Comparison of ENCODE assay signal across 10 cellular contexts in genomic region chr10:30445716-30446115, GRCh38. TPM values are rescaled to one million over a fixed set of nuclear protein-coding genes. Genes with fewer than 3 reads are reported as not detected.
A peak's percentile ranks its signal among the peaks of the same experiment; 100 is the strongest.
DNase-seq lines count a peak whose midpoint lies in the region; ATAC-seq and TF ChIP-seq lines count a peak whose summit lies in the region.
"Had no signal": no experiment of that assay in that cellular context is flagged by ENCODE, and none has a peak within 500 bp of the region (broad histone marks: within the 10 kb centered on the region; RNA-seq: fewer than 3 reads in every experiment).

No MANE protein-coding gene starts in this region.

- no peaks in the 10 kb centered on the region for H3K9me3 ChIP-seq in HCT116 (ENCODE audit: control insufficient read depth in 1 of 2, insufficient read depth in 1 of 2, low read depth in 1 of 2, low read length in 2 of 2)
- H3K9me3 ChIP-seq in mammary epithelial cell (replicated peaks; ENCODE audit: insufficient read depth, low read length): no peaks in the 10 kb centered on the region
- no peaks in the 10 kb centered on the region for H3K9me3 ChIP-seq in left lung
- H3K9me3 ChIP-seq in transverse colon: no peaks in the 10 kb centered on the region

- H3K36me3 ChIP-seq in HCT116 (ENCODE audit: control insufficient read depth in 1 of 2, insufficient read depth in 2 of 2, low read length in 2 of 2) (no peaks in the 10 kb centered on the region; a peak in 1 of 4 replicates), mammary epithelial cell (ENCODE audit: insufficient read depth, low read length) (no peaks in the 10 kb centered on the region), left lung (peaks cover 0 to 87% of the 10 kb centered on the region in 2 donors), transverse colon (peaks cover 0 to 30% (median 8%) of the 10 kb centered on the region in 4 donors)

- POLR2A ChIA-PET in HCT116 (lab: Charles Lee): no interaction called here

- BruUV-seq in HCT116 (replicated peaks; lab: Mats Ljungman, UMichigan) (no TSS peak), mammary epithelial cell (replicated peaks; lab: Mats Ljungman, UMichigan) (no TSS peak)

- dilution Hi-C loops in mammary epithelial cell (cut with HindIII; ENCODE audit: low sequenced_read_pairs): no loop called here

- ATAC-seq in HCT116: no peak
- peak; percentile 50 for ATAC-seq in left lung
- ATAC-seq in GM18870 (IDR thresholded peaks at IDR 0.05; ENCODE audit: unreplicated experiment): no peak
- ATAC-seq: HepG2 had no signal

- H3K4me2 ChIP-seq in HCT116 (ENCODE audit: low read length) (peak overlapping the region; percentile 4; the same call in 1 of the 2 replicates), mammary epithelial cell (ENCODE audit: insufficient read depth, low read depth, low read length) (no peak overlapping the region)

- no peaks in the 10 kb centered on the region for H3K9me2 ChIP-seq in HCT116 (ENCODE audit: insufficient read depth)

- intact Hi-C loops in HCT116 (cut with micrococcal nuclease) (no loop called here), mammary epithelial cell (cut with micrococcal nuclease) (no loop called here), left lung (cut with DNase I) (no loop called here), transverse colon (cut with DNase I; ENCODE audit: low total_unique reads) (no loop called here)

- CTCF ChIA-PET in HCT116 (lab: Charles Lee) (no interaction called here), mammary epithelial cell (lab: Charles Lee; ENCODE audit: low non-redundant PET) (no interaction called here)

- peaks cover 23 to 34% of the 10 kb centered on the region in 2 experiments for H3K4me1 ChIP-seq in HCT116 (ENCODE audit: control insufficient read depth in 1 of 2, insufficient read depth in 2 of 2, low read length in 2 of 2)
- H3K4me1 ChIP-seq in mammary epithelial cell (ENCODE audit: insufficient read depth, low read length): peaks cover 12% of the 10 kb centered on the region
- H3K4me1 ChIP-seq in left lung: peaks cover 9 to 95% of the 10 kb centered on the region in 2 donors
- peaks cover 0 to 16% (median 5%) of the 10 kb centered on the region in 4 donors for H3K4me1 ChIP-seq in transverse colon

- TF ChIP-seq RAD21 in HCT116 (IDR thresholded peaks at IDR 0.05; ENCODE audit: low read depth): no peak

- H3K27ac ChIP-seq in HCT116 (ENCODE audit: low read depth, low read length): no peak overlapping the region
- H3K27ac ChIP-seq in mammary epithelial cell (ENCODE audit: insufficient read depth, low read depth, low read length): no peak overlapping the region
- peak overlapping the region; percentile 34 to 68 for H3K27ac ChIP-seq in left lung
- peak overlapping the region; percentile 15 to 51 (median 41) for H3K27ac ChIP-seq in transverse colon

- WGBS in mammary epithelial cell (ENCODE audit: low coverage, missing lambda C conversion rate): 83% methylated on average over 2 of the region's 2 CpGs
- WGBS in transverse colon (ENCODE audit: low coverage in 1 of 2), 2 donors: 30 to 52% methylated on average over 2 of the region's 2 CpGs

- no peak for DNase-seq in HCT116 (ENCODE audit: low read depth, low spot score)
- DNase-seq in mammary epithelial cell: peak; percentile 40
- no peak for DNase-seq in left lung
- DNase-seq in transverse colon: no peak
- DNase-seq in C1 segment of cervical spinal cord (lab: John Stamatoyannopoulos, UW): no peak
- no peak for DNase-seq in DMS153 treated with DMSO at 0.1 percent for 48 hours (lab: John Stamatoyannopoulos, UW; ENCODE audit: unreplicated experiment)
- DNase-seq: cerebellar nuclear complex, head of caudate nucleus had no signal

- TF ChIP-seq POLR2A in HCT116 (IDR thresholded peaks at IDR 0.05; ENCODE audit: borderline replicate concordance, extremely low read depth, insufficient read depth, insufficient read length): no peak
- TF ChIP-seq POLR2A in transverse colon (IDR thresholded peaks at IDR 0.05): no peak

- H3K27me3 ChIP-seq in HCT116 (ENCODE audit: insufficient read depth, low read length): no peaks in the 10 kb centered on the region
- H3K27me3 ChIP-seq in mammary epithelial cell (ENCODE audit: insufficient read depth, low read length): no peaks in the 10 kb centered on the region
- no peaks in the 10 kb centered on the region for H3K27me3 ChIP-seq in left lung
- no peaks in the 10 kb centered on the region for H3K27me3 ChIP-seq in transverse colon

- RAD21 ChIA-PET in HCT116 (lab: Charles Lee; ENCODE audit: low non-redundant PET in 1 of 2, low total read pairs in 2 of 2, uncharacterized antibody in 2 of 2, unreplicated experiment in 2 of 2): no interaction called here

- in situ Hi-C loops in mammary epithelial cell (cut with MboI; ENCODE audit: low sequenced_read_pairs in 2 of 2): no loop called here
- in situ Hi-C loops in transverse colon (cut with MboI; ENCODE audit: low pct_ligation_motif_present in 1 of 4, low pct_unique_long_range_greater_than_20kb in 1 of 4, low sequenced_read_pairs in 3 of 4): no loop called here

- H2AFZ ChIP-seq in HCT116 (ENCODE audit: low read depth, low read length, poor library complexity, severe bottlenecking) (no peak overlapping the region), mammary epithelial cell (ENCODE audit: low read depth, low read length) (no peak overlapping the region)

- H3K4me3 ChIP-seq in HCT116 (replicated peaks in 1 of 2; ENCODE audit: low read depth in 1 of 2, low read length in 2 of 2): no peak overlapping the region
- H3K4me3 ChIP-seq in mammary epithelial cell (replicated peaks in 1 of 3; ENCODE audit: insufficient read depth in 1 of 3, low read depth in 2 of 3, low read length in 3 of 3): no peak overlapping the region
- H3K4me3 ChIP-seq in left lung: no peak overlapping the region
- no peak overlapping the region for H3K4me3 ChIP-seq in transverse colon

- TF ChIP-seq EP300 in transverse colon (IDR thresholded peaks at IDR 0.05; ENCODE audit: low read depth): no peak

- no peaks in the 10 kb centered on the region for H4K20me1 ChIP-seq in HCT116 (ENCODE audit: insufficient read depth)
- no peaks in the 10 kb centered on the region for H4K20me1 ChIP-seq in mammary epithelial cell (ENCODE audit: insufficient read depth, low read length)

- TF ChIP-seq CTCF in HCT116 (IDR thresholded peaks at IDR 0.05 in 2 of 3, conservative IDR thresholded peaks at IDR 0.05 in 1 of 3; ENCODE audit: borderline replicate concordance in 1 of 3, insufficient read depth in 1 of 3, low read depth in 2 of 3, low read length in 2 of 3) (no peak), mammary epithelial cell (conservative IDR thresholded peaks at IDR 0.05 in 1 of 2, IDR thresholded peaks at IDR 0.05 in 1 of 2; ENCODE audit: extremely low read depth in 1 of 2, insufficient read depth in 1 of 2, low read depth in 1 of 2, low read length in 2 of 2) (no peak), left lung (IDR thresholded peaks at IDR 0.05) (no peak), transverse colon (IDR thresholded peaks at IDR 0.05) (no peak)

- H3K79me2 ChIP-seq in HCT116 (ENCODE audit: insufficient read depth, low read length): no peaks in the 10 kb centered on the region
- no peaks in the 10 kb centered on the region for H3K79me2 ChIP-seq in mammary epithelial cell (ENCODE audit: insufficient read depth, low read length)

- no peak overlapping the region for H3K9ac ChIP-seq in HCT116 (ENCODE audit: low read length)
- no peak overlapping the region for H3K9ac ChIP-seq in mammary epithelial cell (ENCODE audit: insufficient read depth, low read length)

TF ChIP-seq in HCT116, 20 proteins besides CTCF, POLR2A, EP300 and RAD21 (continues in another document):
- TF ChIP-seq EZH2phosphoT487 (IDR thresholded peaks at IDR 0.05; ENCODE audit: borderline replicate concordance) (no peak), SP1 (IDR thresholded peaks at IDR 0.05; ENCODE audit: low read depth) (no peak), REST (IDR thresholded peaks at IDR 0.05; ENCODE audit: low read depth) (no peak), POLR2AphosphoS5 (IDR thresholded peaks at IDR 0.05; ENCODE audit: low read depth, low read length) (no peak), MAX (IDR thresholded peaks at IDR 0.05) (no peak), ATF3 (IDR thresholded peaks at IDR 0.05) (no peak), SRF (IDR thresholded peaks at IDR 0.05; ENCODE audit: low read depth) (no peak), SIN3A (IDR thresholded peaks at IDR 0.05; ENCODE audit: low read depth) (no peak), CBX3 (IDR thresholded peaks at IDR 0.05; ENCODE audit: low read depth) (no peak)

RNA-seq across cellular contexts. Expression of gene MAP3K8, which starts 11.7 kb away (rescaled TPM):
- total RNA-seq in HCT116 (2021; ENCODE audit: unreplicated experiment): 4.5 TPM
- 3.5 and 6.0 TPM in 2 replicates for polyA plus RNA-seq in HCT116 (2012)
- total RNA-seq in mammary epithelial cell: 1 to 10 TPM; 1.2 to 3.8 TPM
- 0.90 TPM for polyA plus RNA-seq in mammary epithelial cell
- not detected for polyA minus RNA-seq in mammary epithelial cell
- total RNA-seq in left lung: 10 to 100 TPM; 25.2 to 57.3 TPM
- 10 to 100 TPM in 2 of 4 donors, 1 to 10 TPM in 2; 2.2 to 26.7 (median 11.8) TPM for total RNA-seq in transverse colon

Comparison
In these comparisons a context has a peak if more than half of its experiments do, and no peak if none do; other contexts are left out.
1. H3K27ac ChIP-seq: peak in left lung (2 of 2) and transverse colon (4 of 4); none in HCT116 (single experiment) and mammary epithelial cell (single experiment).